Comparison of ENCODE assay signal across 22 cellular contexts in genomic region chr16:70483426-70483825, GRCh38. TPM values are rescaled to one million over a fixed set of nuclear protein-coding genes. Genes with fewer than 3 reads are reported as not detected.
A peak's percentile ranks its signal among the peaks of the same experiment; 100 is the strongest.
DNase-seq lines count a peak whose midpoint lies in the region; ATAC-seq and TF ChIP-seq lines count a peak whose summit lies in the region.
"Had no signal": no experiment of that assay in that cellular context is flagged by ENCODE, and none has a peak within 500 bp of the region (broad histone marks: within the 10 kb centered on the region; RNA-seq: fewer than 3 reads in every experiment).

No MANE protein-coding gene starts in this region.

- no peak for DNase-seq in activated naive CD4-positive, alpha-beta T cell treated with anti-CD3 and anti-CD28 coated beads, Interleukin-2, amount 50 U/mL, for 72 hours (ENCODE audit: low spot score in 2 of 2)
- DNase-seq in activated naive CD4-positive, alpha-beta T cell treated with anti-CD3 and anti-CD28 coated beads, Interleukin-2, amount 50 U/mL, for 16 hours: no peak
- DNase-seq in Karpas-422 (peak; percentile 67), left ventricle myocardium inferior (no peak), GM03348 (ENCODE audit: low spot score) (no peak)
- DNase-seq: ACHN; activated CD4-positive, alpha-beta T cell treated with anti-CD3 and anti-CD28 coated beads for 4 hours; activated T-cell treated with anti-CD3 and anti-CD28 coated beads, Interleukin-2, amount 50 U/mL, for 72 hours; anterior cingulate cortex; Calu3; erythroblast; H9; head of caudate nucleus; NCI-H1092; NCI-H510A; pancreas; spleen; T-helper 2 cell had no signal

- no peaks in the 10 kb centered on the region for H3K4me1 Mint-ChIP-seq in stimulated activated memory B cell treated with anti-CD40 and anti-IgM and Interleukin-4, amounts not matched to agents 10 μg/mL and 1 μg/mL and 100 μg/mL, for 72 hours

- H3K9me2 ChIP-seq in Karpas-422 (replicated peaks; ENCODE audit: insufficient read depth, low read length): no peaks in the 10 kb centered on the region

- no peaks in the 10 kb centered on the region for H3K9me3 Mint-ChIP-seq in activated naive CD4-positive, alpha-beta T cell treated with anti-CD3 and anti-CD28 coated beads, Interleukin-2, amount 50 U/mL, for 72 hours
- H3K9me3 Mint-ChIP-seq in stimulated activated memory B cell treated with anti-CD40 and anti-IgM and Interleukin-4, amounts not matched to agents 10 μg/mL and 1 μg/mL and 100 μg/mL, for 72 hours: no peaks in the 10 kb centered on the region
- H3K9me3 Mint-ChIP-seq: activated T-cell treated with anti-CD3 and anti-CD28 coated beads, Interleukin-2, amount 50 U/mL, for 72 hours; H9 had no signal

- no peak for ATAC-seq in activated naive CD4-positive, alpha-beta T cell treated with anti-CD3 and anti-CD28 coated beads, Interleukin-2, amount 50 U/mL, for 72 hours
- peak; percentile 84 for ATAC-seq in GM21786 (IDR thresholded peaks at IDR 0.05; ENCODE audit: unreplicated experiment)
- peak; percentile 42 for ATAC-seq in stimulated activated memory B cell treated with anti-CD40 and anti-IgM and Interleukin-4, amounts not matched to agents 10 μg/mL and 1 μg/mL and 100 μg/mL, for 72 hours
- no peak for ATAC-seq in activated CD4-positive, CD25-positive, alpha-beta regulatory T cell treated with anti-CD3 and anti-CD28 coated beads, Interleukin-2, amount 50 U/mL, for 24 hours
- ATAC-seq: activated T-cell treated with anti-CD3 and anti-CD28 coated beads, Interleukin-2, amount 50 U/mL, for 72 hours; pancreas had no signal

- H3K4me3 ChIP-seq in Karpas-422 (ENCODE audit: low read length): no peak overlapping the region
- H3K4me3 ChIP-seq in left ventricle myocardium inferior: no peak overlapping the region
- H3K4me3 ChIP-seq: coronary artery, pancreas, spleen had no signal

- H3K9me3 ChIP-seq in Karpas-422 (ENCODE audit: low read length) (no peaks in the 10 kb centered on the region), left ventricle myocardium inferior (replicated peaks) (no peaks in the 10 kb centered on the region)
- H3K9me3 ChIP-seq: pancreas, spleen had no signal

- H3K4me2 ChIP-seq in Karpas-422 (ENCODE audit: low read depth, low read length, poor library complexity, severe bottlenecking): no peak overlapping the region

- H3K4me3 Mint-ChIP-seq in stimulated activated memory B cell treated with anti-CD40 and anti-IgM and Interleukin-4, amounts not matched to agents 10 μg/mL and 1 μg/mL and 100 μg/mL, for 72 hours: no peak overlapping the region
- H3K4me3 Mint-ChIP-seq: activated T-cell treated with anti-CD3 and anti-CD28 coated beads, Interleukin-2, amount 50 U/mL, for 72 hours; H9 had no signal

- H3K27ac Mint-ChIP-seq in activated naive CD4-positive, alpha-beta T cell treated with anti-CD3 and anti-CD28 coated beads, Interleukin-2, amount 50 U/mL, for 72 hours: peak overlapping the region; percentile 30 to 88
- H3K27ac Mint-ChIP-seq in stimulated activated memory B cell treated with anti-CD40 and anti-IgM and Interleukin-4, amounts not matched to agents 10 μg/mL and 1 μg/mL and 100 μg/mL, for 72 hours: peak overlapping the region; percentile 40
- H3K27ac Mint-ChIP-seq: activated T-cell treated with anti-CD3 and anti-CD28 coated beads, Interleukin-2, amount 50 U/mL, for 72 hours; H9 had no signal

- peaks cover 4% of the 10 kb centered on the region; the same call in 1 of the 2 replicates for H3K36me3 ChIP-seq in Karpas-422 (ENCODE audit: insufficient read depth, low read length)
- H3K36me3 ChIP-seq in left ventricle myocardium inferior: peaks cover 78% of the 10 kb centered on the region

- H2AFZ ChIP-seq in Karpas-422 (ENCODE audit: low read length): no peak overlapping the region

- no peaks in the 10 kb centered on the region for H3K79me2 ChIP-seq in Karpas-422 (ENCODE audit: low read length)

- H3K36me3 Mint-ChIP-seq in activated naive CD4-positive, alpha-beta T cell treated with anti-CD3 and anti-CD28 coated beads, Interleukin-2, amount 50 U/mL, for 72 hours: no peaks in the 10 kb centered on the region
- H3K36me3 Mint-ChIP-seq in stimulated activated memory B cell treated with anti-CD40 and anti-IgM and Interleukin-4, amounts not matched to agents 10 μg/mL and 1 μg/mL and 100 μg/mL, for 72 hours: peaks cover 51% of the 10 kb centered on the region

- H3K27me3 Mint-ChIP-seq in stimulated activated memory B cell treated with anti-CD40 and anti-IgM and Interleukin-4, amounts not matched to agents 10 μg/mL and 1 μg/mL and 100 μg/mL, for 72 hours: no peaks in the 10 kb centered on the region

- peak overlapping the region; percentile 26; the same call in 1 of the 2 replicates for H3K9ac ChIP-seq in Karpas-422 (ENCODE audit: low read length)

- TF ChIP-seq CTCF in left ventricle myocardium inferior (IDR thresholded peaks at IDR 0.05; ENCODE audit: borderline replicate concordance): no peak

- intact Hi-C loops in left ventricle myocardium inferior (cut with micrococcal nuclease): no loop called here

- H3K27ac ChIP-seq in Karpas-422 (ENCODE audit: low read length) (peak overlapping the region; percentile 81), left ventricle myocardium inferior (replicated peaks) (no peak overlapping the region)
- H3K27ac ChIP-seq: coronary artery, pancreas, spleen had no signal

- H3K4me1 ChIP-seq in Karpas-422 (ENCODE audit: low read length) (peaks cover 16% of the 10 kb centered on the region), left ventricle myocardium inferior (peaks cover 22% of the 10 kb centered on the region)
- H3K4me1 ChIP-seq: pancreas had no signal

- no peaks in the 10 kb centered on the region for H4K20me1 ChIP-seq in Karpas-422 (ENCODE audit: insufficient read depth, low read depth, low read length)

- no peaks in the 10 kb centered on the region for H3K27me3 ChIP-seq in Karpas-422 (ENCODE audit: low read length)
- H3K27me3 ChIP-seq in left ventricle myocardium inferior (ENCODE audit: low read depth): no peaks in the 10 kb centered on the region
- H3K27me3 ChIP-seq: pancreas, spleen had no signal

RNA-seq across cellular contexts. Expression of gene FCSK, which starts 29.0 kb away (rescaled TPM):
- 10 to 100 TPM in 1 of 2 donors, 1 to 10 TPM in 1; 6.1 to 16.6 TPM for total RNA-seq in activated naive CD4-positive, alpha-beta T cell treated with anti-CD3 and anti-CD28 coated beads, Interleukin-2, amount 50 U/mL, for 72 hours
- 6.4 and 17.4 TPM in 2 replicates for total RNA-seq in Karpas-422 (2014; rRNA removed; shearing (Covaris generic); ENCODE audit: low replicate concordance)
- total RNA-seq in left ventricle myocardium inferior: 7.4 TPM

RNA-seq across cellular contexts. Expression of gene COG4, which starts 39.9 kb away (rescaled TPM):
- 10 to 100 TPM; 37.5 to 41.2 TPM for total RNA-seq in activated naive CD4-positive, alpha-beta T cell treated with anti-CD3 and anti-CD28 coated beads, Interleukin-2, amount 50 U/mL, for 72 hours
- 24.7 and 47.0 TPM in 2 replicates for total RNA-seq in Karpas-422 (2014; rRNA removed; shearing (Covaris generic); ENCODE audit: low replicate concordance)
- total RNA-seq in left ventricle myocardium inferior: 43.7 TPM

RNA-seq across cellular contexts. Expression of gene SF3B3, which starts 40.2 kb away (rescaled TPM):
- total RNA-seq in activated naive CD4-positive, alpha-beta T cell treated with anti-CD3 and anti-CD28 coated beads, Interleukin-2, amount 50 U/mL, for 72 hours: 100 to 1,000 TPM; 308 to 543 TPM
- 126 and 187 TPM in 2 replicates for total RNA-seq in Karpas-422 (2014; rRNA removed; shearing (Covaris generic); ENCODE audit: low replicate concordance)
- total RNA-seq in left ventricle myocardium inferior: 129 TPM

RNA-seq across cellular contexts. Expression of gene ST3GAL2, which starts 44.5 kb away (rescaled TPM):
- total RNA-seq in activated naive CD4-positive, alpha-beta T cell treated with anti-CD3 and anti-CD28 coated beads, Interleukin-2, amount 50 U/mL, for 72 hours: 10 to 100 TPM; 13.9 to 18.2 TPM
- total RNA-seq in Karpas-422 (2014; rRNA removed; shearing (Covaris generic); ENCODE audit: low replicate concordance): 48.1 and 62.4 TPM in 2 replicates
- 22.3 TPM for total RNA-seq in left ventricle myocardium inferior

Comparison
In these comparisons a context has a peak if more than half of its experiments do, and no peak if none do; other contexts are left out.
1. ATAC-seq: peak in GM21786 (single experiment) and stimulated activated memory B cell treated with anti-CD40 and anti-IgM and Interleukin-4, amounts not matched to agents 10 μg/mL and 1 μg/mL and 100 μg/mL, for 72 hours (single experiment); none in activated naive CD4-positive, alpha-beta T cell treated with anti-CD3 and anti-CD28 coated beads, Interleukin-2, amount 50 U/mL, for 72 hours (0 of 2) and activated CD4-positive, CD25-positive, alpha-beta regulatory T cell treated with anti-CD3 and anti-CD28 coated beads, Interleukin-2, amount 50 U/mL, for 24 hours (0 of 2).